24 cellular contexts compared by ENCODE assay signal in the genomic region with DNA sequence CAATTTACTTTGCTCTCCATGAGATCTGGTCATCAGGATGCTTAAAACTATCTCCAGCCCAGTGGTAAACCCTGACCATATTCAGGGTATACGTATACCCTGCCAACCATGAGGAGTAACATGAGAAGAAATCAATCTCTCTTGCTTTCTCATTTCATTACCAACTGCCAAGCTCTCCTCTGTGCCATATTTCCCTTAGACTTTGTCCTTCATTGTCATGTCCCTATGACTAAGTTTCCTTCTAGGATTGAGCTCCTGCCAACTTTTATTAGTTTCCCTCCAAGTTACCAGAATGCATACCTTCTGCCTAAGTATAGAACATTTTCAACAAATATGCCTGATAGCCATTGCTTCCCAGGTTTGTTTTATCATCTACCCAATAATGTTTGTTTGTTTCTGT.
DNase-seq lines count a peak whose midpoint lies in the region; ATAC-seq, FAIRE-seq and TF ChIP-seq lines count a peak whose summit lies in the region.
"Had no signal": no experiment of that assay in that cellular context is flagged by ENCODE, and none has a peak within 500 bp of the region (broad histone marks: within the 10 kb centered on the region; RNA-seq: fewer than 3 reads in every experiment).

No MANE protein-coding gene starts in this region.

- H3K79me2 ChIP-seq in endothelial cell of umbilical vein (ENCODE audit: control insufficient read depth, insufficient read depth, low read length), result no peaks in the 10 kb centered on the region

- H3K9me3 ChIP-seq in endothelial cell of umbilical vein (replicated peaks; ENCODE audit: control insufficient read depth, insufficient read depth, low read length) (no peaks in the 10 kb centered on the region), SJCRH30 (replicated peaks) (no peaks in the 10 kb centered on the region)
- H3K9me3 ChIP-seq: BLaER1 treated with 17β-estradiol and CSF1 and Interleukin-3, amounts not matched to agents 10 nM and 100 nM; SJSA1 had no signal

- H4K20me1 ChIP-seq in endothelial cell of umbilical vein (replicated peaks; ENCODE audit: control insufficient read depth, extremely low read depth, insufficient read depth, low read length), result no peaks in the 10 kb centered on the region
- H4K20me1 ChIP-seq: BLaER1 treated with 17β-estradiol and CSF1 and Interleukin-3, amounts not matched to agents 10 nM and 100 nM had no signal

- peak; percentile 14 for DNase-seq in DMS 273 (lab: John Stamatoyannopoulos, UW; ENCODE audit: unreplicated experiment)
- no peak for DNase-seq in DMS 273 treated with DMSO at 0.1 percent for 48 hours (lab: John Stamatoyannopoulos, UW)
- DNase-seq in M059J (ENCODE audit: low read depth), result peak; percentile 41
- DNase-seq in endothelial cell of umbilical vein (ENCODE audit: low read depth, low spot score), result peak; percentile 58
- DNase-seq in pons (ENCODE audit: low spot score), result peak; percentile 17
- no peak for DNase-seq in SJCRH30
- DNase-seq in cortex of kidney (lab: John Stamatoyannopoulos, UW), result no peak
- DNase-seq: Calu3; CD8-positive, alpha-beta T cell; HFFc6; MV-4-11; NCI-H1105 treated with DMSO at 0.1 percent for 48 hours; NCI-H2029 treated with DMSO at 0.1 percent for 48 hours; NCI-H510A; NCI-H748 treated with DMSO at 0.1 percent for 48 hours; NK-92 treated with Interleukin-12 subunit alpha and Interleukin-12 subunit beta, amount 100 ng/mL, for 24 hours had no signal

- dilution Hi-C loops in endothelial cell of umbilical vein (cut with MboI; ENCODE audit: extremely low pct_ligation_motif_present, low sequenced_read_pairs), result no loop called here

- peak; percentile 82 for FAIRE-seq in endothelial cell of umbilical vein (lab: Jason Lieb, UNC)
- FAIRE-seq: H54, HTR-8/SVneo had no signal

- intact Hi-C loops in endothelial cell of umbilical vein (cut with micrococcal nuclease), result no loop called here

- H3K27ac ChIP-seq in endothelial cell of umbilical vein (ENCODE audit: insufficient read depth, low read depth, low read length), result no peak overlapping the region
- no peak overlapping the region for H3K27ac ChIP-seq in SJCRH30
- H3K27ac ChIP-seq: 22Rv1; BLaER1 treated with 17β-estradiol and CSF1 and Interleukin-3, amounts not matched to agents 10 nM and 100 nM; KMS-11; SJSA1 had no signal

- H3K36me3 ChIP-seq in endothelial cell of umbilical vein (ENCODE audit: control insufficient read depth in 2 of 2, extremely low read depth in 1 of 2, insufficient read depth in 2 of 2, low read length in 2 of 2) (no peaks in the 10 kb centered on the region), SJCRH30 (no peaks in the 10 kb centered on the region)
- H3K36me3 ChIP-seq: BLaER1 treated with 17β-estradiol and CSF1 and Interleukin-3, amounts not matched to agents 10 nM and 100 nM; SJSA1 had no signal

- no peak for TF ChIP-seq POLR2A in endothelial cell of umbilical vein (IDR thresholded peaks at IDR 0.05; ENCODE audit: low read depth, low read length)

- BruUV-seq in endothelial cell of umbilical vein (replicated peaks; lab: Mats Ljungman, UMichigan), result no TSS peak

- H3K4me1 ChIP-seq in endothelial cell of umbilical vein (ENCODE audit: control insufficient read depth, extremely low read depth, insufficient read depth, low read length) (no peaks in the 10 kb centered on the region), SJCRH30 (no peaks in the 10 kb centered on the region)
- H3K4me1 ChIP-seq: BLaER1 treated with 17β-estradiol and CSF1 and Interleukin-3, amounts not matched to agents 10 nM and 100 nM; SJSA1 had no signal

- no peak for ATAC-seq in HG03457 (IDR thresholded peaks at IDR 0.05; ENCODE audit: unreplicated experiment)
- ATAC-seq: CD8-positive, alpha-beta T cell; Panc1 had no signal

- no peak for TF ChIP-seq CTCF in endothelial cell of umbilical vein (IDR thresholded peaks at IDR 0.05; ENCODE audit: extremely low read depth in 1 of 2, insufficient read depth in 1 of 2, low read depth in 1 of 2, low read length in 2 of 2)

- H3K9me1 ChIP-seq in endothelial cell of umbilical vein (replicated peaks; ENCODE audit: control insufficient read depth, extremely low read depth, insufficient read depth, low read length), result no peaks in the 10 kb centered on the region

- H3K4me3 ChIP-seq in endothelial cell of umbilical vein (replicated peaks in 1 of 3; ENCODE audit: insufficient read depth in 1 of 3, low read depth in 1 of 3, low read length in 3 of 3) (no peak overlapping the region), SJCRH30 (no peak overlapping the region)
- H3K4me3 ChIP-seq: BLaER1 treated with 17β-estradiol and CSF1 and Interleukin-3, amounts not matched to agents 10 nM and 100 nM; SJSA1 had no signal

- POLR2A ChIA-PET in endothelial cell of umbilical vein (lab: Charles Lee), result no interaction called here

- no peak overlapping the region for H2AFZ ChIP-seq in endothelial cell of umbilical vein (ENCODE audit: low read depth, low read length)

- CTCF ChIA-PET in endothelial cell of umbilical vein (lab: Charles Lee), result interaction anchor here (0.6 to 0.7 kb wide), 2 partner anchors 1110 to 1622 kb away, joined by 3 read pairs; no protein-coding TSS in a partner anchor

- no peaks in the 10 kb centered on the region for H3K27me3 ChIP-seq in endothelial cell of umbilical vein (ENCODE audit: control insufficient read depth in 2 of 2, insufficient read depth in 2 of 2, low read length in 2 of 2)
- H3K27me3 ChIP-seq in SJCRH30, result no peaks in the 10 kb centered on the region
- H3K27me3 ChIP-seq: BLaER1 treated with 17β-estradiol and CSF1 and Interleukin-3, amounts not matched to agents 10 nM and 100 nM; SJSA1 had no signal

- no peak overlapping the region for H3K4me2 ChIP-seq in endothelial cell of umbilical vein (ENCODE audit: insufficient read depth, low read length)
- H3K4me2 ChIP-seq: BLaER1 treated with 17β-estradiol and CSF1 and Interleukin-3, amounts not matched to agents 10 nM and 100 nM; KMS-11 had no signal

- H3K9ac ChIP-seq in endothelial cell of umbilical vein (replicated peaks; ENCODE audit: extremely low read depth, insufficient read depth, low read length), result no peak overlapping the region
- H3K9ac ChIP-seq: BLaER1 treated with 17β-estradiol and CSF1 and Interleukin-3, amounts not matched to agents 10 nM and 100 nM; KMS-11 had no signal

TF ChIP-seq in endothelial cell of umbilical vein, 7 proteins besides CTCF, POLR2A, EP300 and RAD21:
- TF ChIP-seq, protein P1, sequence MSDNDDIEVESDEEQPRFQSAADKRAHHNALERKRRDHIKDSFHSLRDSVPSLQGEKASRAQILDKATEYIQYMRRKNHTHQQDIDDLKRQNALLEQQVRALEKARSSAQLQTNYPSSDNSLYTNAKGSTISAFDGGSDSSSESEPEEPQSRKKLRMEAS (IDR thresholded peaks at IDR 0.05; ENCODE audit: insufficient read depth, insufficient read length), result no peak
- peak; percentile 23 for TF ChIP-seq FOS (IDR thresholded peaks at IDR 0.05; ENCODE audit: borderline replicate concordance, insufficient read depth, low read length)

Comparison
In these comparisons a context has a peak if more than half of its experiments do, and no peak if none do; other contexts are left out.
1. DNase-seq: peak in DMS 273 (single experiment), M059J (single experiment), endothelial cell of umbilical vein (single experiment) and pons (single experiment); none in DMS 273 treated with DMSO at 0.1 percent for 48 hours (single experiment), SJCRH30 (0 of 2) and cortex of kidney (single experiment).